Comparison of ENCODE assay signal across 11 cellular contexts in genomic region chr2:240922234-240922981, GRCh38. TPM values are rescaled to one million over a fixed set of nuclear protein-coding genes. Genes with fewer than 3 reads are reported as not detected.
DNase-seq lines count a peak whose midpoint lies in the region; TF ChIP-seq lines count a peak whose summit lies in the region.
"Had no signal": no experiment of that assay in that cellular context is flagged by ENCODE, and none has a peak within 500 bp of the region (broad histone marks: within the 10 kb centered on the region; RNA-seq: fewer than 3 reads in every experiment).

No MANE protein-coding gene starts in this region.

- peak overlapping the region; percentile 55 for H3K9ac ChIP-seq in skeletal muscle satellite cell (ENCODE audit: low read depth, low read length)

- DNase-seq in activated CD4-positive, alpha-beta T cell treated with anti-CD3 and anti-CD28 coated beads for 48 hours, result peak; percentile 2
- DNase-seq in activated CD4-positive, alpha-beta T cell treated with anti-CD3 and anti-CD28 coated beads, Interleukin-2, amount 50 U/mL, for 4 hours, result no peak
- DNase-seq in RPMI8226, result peak; percentile 5
- DNase-seq in left ventricle myocardium inferior, result peak; percentile 10
- DNase-seq in NOMO-1 treated with dmso at 0.1 percent for 144 hours (lab: John Stamatoyannopoulos, UW; ENCODE audit: unreplicated experiment), result no peak
- DNase-seq in putamen (ENCODE audit: low spot score), result no peak
- no peak for DNase-seq in NCI-H128 (lab: John Stamatoyannopoulos, UW; ENCODE audit: unreplicated experiment)
- DNase-seq: NCI-H2029 had no signal

- H3K27ac ChIP-seq in left ventricle myocardium inferior (replicated peaks), result no peak overlapping the region
- H3K27ac ChIP-seq: hepatocyte had no signal

- intact Hi-C loops in left ventricle myocardium inferior (cut with micrococcal nuclease), result no loop called here

- H3K4me1 ChIP-seq in left ventricle myocardium inferior, result peaks cover 13% of the 10 kb centered on the region
- H3K4me1 ChIP-seq in skeletal muscle satellite cell (ENCODE audit: control insufficient read depth, insufficient read depth, low read length), result peaks cover 32% of the 10 kb centered on the region

- H3K4me3 ChIP-seq in left ventricle myocardium inferior (no peak overlapping the region), skeletal muscle satellite cell (ENCODE audit: low read length) (no peak overlapping the region)
- H3K4me3 ChIP-seq: hepatocyte had no signal

- H3K9me3 ChIP-seq in left ventricle myocardium inferior (replicated peaks) (peaks cover 3% of the 10 kb centered on the region), skeletal muscle satellite cell (replicated peaks; ENCODE audit: low read length) (no peaks in the 10 kb centered on the region)

- H3K27me3 ChIP-seq in left ventricle myocardium inferior (ENCODE audit: low read depth) (no peaks in the 10 kb centered on the region), skeletal muscle satellite cell (ENCODE audit: control insufficient read depth, insufficient read depth, low read length) (peaks cover 10% of the 10 kb centered on the region)
- H3K27me3 ChIP-seq: hepatocyte had no signal

- H3K4me2 ChIP-seq in skeletal muscle satellite cell (ENCODE audit: low read length), result no peak overlapping the region
- H3K4me2 ChIP-seq: hepatocyte had no signal

- no peaks in the 10 kb centered on the region for H3K36me3 ChIP-seq in left ventricle myocardium inferior
- H3K36me3 ChIP-seq in skeletal muscle satellite cell (ENCODE audit: insufficient read depth, low read length), result no peaks in the 10 kb centered on the region

- no peak for TF ChIP-seq CTCF in left ventricle myocardium inferior (IDR thresholded peaks at IDR 0.05; ENCODE audit: borderline replicate concordance)

RNA-seq across cellular contexts. Expression of gene CROCC2, which starts 16.3 kb away (rescaled TPM):
- not detected for total RNA-seq in left ventricle myocardium inferior
- total RNA-seq in skeletal muscle satellite cell (2012; rRNA removed), result under 0.01 TPM in 1 of 2 replicates, not detected in the other
- total RNA-seq: mononuclear cell had no signal

RNA-seq across cellular contexts. Expression of gene MAB21L4, which starts 26.5 kb away (rescaled TPM):
- total RNA-seq in left ventricle myocardium inferior, result not detected
- total RNA-seq in skeletal muscle satellite cell (2012; rRNA removed), result not detected in 2 replicates
- total RNA-seq: mononuclear cell had no signal

RNA-seq across cellular contexts. Expression of gene AGXT, which starts 53.8 kb away (rescaled TPM):
- total RNA-seq in left ventricle myocardium inferior, result not detected
- total RNA-seq in skeletal muscle satellite cell (2012; rRNA removed), result not detected in 2 replicates
- total RNA-seq: mononuclear cell had no signal

Comparison
In these comparisons a context has a peak if more than half of its experiments do, and no peak if none do; other contexts are left out.
1. DNase-seq: peak in activated CD4-positive, alpha-beta T cell treated with anti-CD3 and anti-CD28 coated beads for 48 hours (single experiment), RPMI8226 (single experiment) and left ventricle myocardium inferior (single experiment); none in activated CD4-positive, alpha-beta T cell treated with anti-CD3 and anti-CD28 coated beads, Interleukin-2, amount 50 U/mL, for 4 hours (0 of 2), NOMO-1 treated with dmso at 0.1 percent for 144 hours (single experiment), putamen (single experiment) and NCI-H128 (single experiment).